ENCODE assay signal across 19 cellular contexts in genomic region chr12:19066471-19067001, GRCh38.
DNase-seq lines count a peak whose midpoint lies in the region; ATAC-seq, FAIRE-seq and TF ChIP-seq lines count a peak whose summit lies in the region.
"Had no signal": no experiment of that assay in that cellular context is flagged by ENCODE, and none has a peak within 500 bp of the region (broad histone marks: within the 10 kb centered on the region; RNA-seq: fewer than 3 reads in every experiment).

No MANE protein-coding gene starts in this region.

- H3K4me1 ChIP-seq in BE2C (peaks cover 13% of the 10 kb centered on the region), kidney (ENCODE audit: control insufficient read depth in 1 of 2, insufficient read depth in 1 of 2, low read depth in 1 of 2, low read length in 2 of 2) (peaks cover 2 to 17% of the 10 kb centered on the region in 2 donors)
- H3K4me1 ChIP-seq: BLaER1, foreskin keratinocyte, Peyer's patch had no signal

- no peaks in the 10 kb centered on the region for H3K9me2 ChIP-seq in neural cell (ENCODE audit: insufficient read depth, low read length)

- no peaks in the 10 kb centered on the region for H3K36me3 ChIP-seq in BE2C
- no peaks in the 10 kb centered on the region for H3K36me3 ChIP-seq in kidney (ENCODE audit: control insufficient read depth in 1 of 2, insufficient read depth in 2 of 2, low read length in 2 of 2)
- no peaks in the 10 kb centered on the region for H3K36me3 ChIP-seq in neural cell (ENCODE audit: insufficient read depth, low read length)
- H3K36me3 ChIP-seq: BLaER1, Peyer's patch had no signal

- H2AFZ ChIP-seq in neural cell (ENCODE audit: low read depth, low read length), result no peak overlapping the region

- H3K79me2 ChIP-seq in neural cell (replicated peaks; ENCODE audit: insufficient read depth, low read length), result no peaks in the 10 kb centered on the region

- DNase-seq in BE2C, result peak; percentile 7
- DNase-seq in NCI-H524 (lab: John Stamatoyannopoulos, UW), result peak; percentile 26 to 57
- DNase-seq in kidney, result no peak
- no peak for DNase-seq in substantia nigra (lab: John Stamatoyannopoulos, UW)
- no peak for DNase-seq in sciatic nerve (ENCODE audit: low spot score)
- DNase-seq in GM03348 (ENCODE audit: low spot score), result no peak
- no peak for DNase-seq in T-helper 1 cell
- DNase-seq: ACHN; activated CD4-positive, alpha-beta T cell treated with anti-CD3 and anti-CD28 coated beads for 4 hours; activated T-cell treated with anti-CD3 and anti-CD28 coated beads, Interleukin-2, amount 50 U/mL, for 4 hours; effector CD8-positive, alpha-beta T cell; foreskin keratinocyte; NCI-H1105 treated with DMSO at 0.1 percent for 48 hours; NCI-H2081; nucleus accumbens; Peyer's patch had no signal

- TF ChIP-seq CTCF in BE2C (IDR thresholded peaks at IDR 0.05; ENCODE audit: low read depth, low read length) (no peak), kidney (IDR thresholded peaks at IDR 0.05; ENCODE audit: borderline replicate concordance, extremely low read depth, insufficient read depth) (no peak), neural cell (IDR thresholded peaks at IDR 0.05; ENCODE audit: poor library complexity, severe bottlenecking) (no peak)

- intact Hi-C loops in kidney (cut with DNase I) (no loop called here), sciatic nerve (cut with DNase I) (no loop called here)

- H3K4me2 ChIP-seq in neural cell (ENCODE audit: low read length), result peak overlapping the region; percentile 32
- H3K4me2 ChIP-seq: BLaER1 had no signal

- ATAC-seq in sciatic nerve, result no peak
- ATAC-seq: activated T-cell treated with anti-CD3 and anti-CD28 coated beads, Interleukin-2, amount 50 U/mL, for 4 hours; foreskin keratinocyte had no signal

- H3K9ac ChIP-seq in kidney (ENCODE audit: low read length in 2 of 2), result no peak overlapping the region
- H3K9ac ChIP-seq in neural cell (ENCODE audit: low read length), result no peak overlapping the region
- H3K9ac ChIP-seq: BLaER1 had no signal

- peaks cover 8% of the 10 kb centered on the region for H3F3A ChIP-seq in neural cell (ENCODE audit: insufficient read depth, low read length, poor library complexity, severe bottlenecking)

- H3K4me3 ChIP-seq in BE2C (ENCODE audit: low read depth, low read length), result no peak overlapping the region
- peak overlapping the region; percentile 23 to 40 for H3K4me3 ChIP-seq in kidney (ENCODE audit: low read length in 2 of 2)
- H3K4me3 ChIP-seq in neural cell (ENCODE audit: low read length), result no peak overlapping the region
- H3K4me3 ChIP-seq: BLaER1, Peyer's patch had no signal

- no peaks in the 10 kb centered on the region for H3K27me3 ChIP-seq in BE2C
- H3K27me3 ChIP-seq in neural cell (ENCODE audit: insufficient read depth, low read depth, low read length), result no peaks in the 10 kb centered on the region
- H3K27me3 ChIP-seq: BLaER1, foreskin keratinocyte, Peyer's patch had no signal

- TF ChIP-seq RAD21 in neural cell (conservative IDR thresholded peaks at IDR 0.05), result no peak

- TF ChIP-seq EP300 in neural cell (conservative IDR thresholded peaks at IDR 0.05; ENCODE audit: poor library complexity, severe bottlenecking), result no peak

- H3K27ac ChIP-seq in kidney (ENCODE audit: low read depth in 2 of 2, low read length in 2 of 2), result peak overlapping the region; percentile 23 to 33
- H3K27ac ChIP-seq in neural cell (ENCODE audit: low read length), result peak overlapping the region; percentile 2
- H3K27ac ChIP-seq in substantia nigra (ENCODE audit: low read depth, low read length, poor library complexity, severe bottlenecking), result no peak overlapping the region
- H3K27ac ChIP-seq: BLaER1, foreskin keratinocyte, Peyer's patch had no signal

- H3K9me3 ChIP-seq in BE2C, result no peaks in the 10 kb centered on the region
- no peaks in the 10 kb centered on the region for H3K9me3 ChIP-seq in kidney (ENCODE audit: control insufficient read depth in 1 of 2, low read length in 2 of 2)
- no peaks in the 10 kb centered on the region for H3K9me3 ChIP-seq in neural cell (ENCODE audit: low read length)
- H3K9me3 ChIP-seq: BLaER1, Peyer's patch had no signal

- no peak for FAIRE-seq in kidney (lab: Jason Lieb, UNC)
- FAIRE-seq: GM19239 had no signal

- no peaks in the 10 kb centered on the region for H4K20me1 ChIP-seq in neural cell (ENCODE audit: insufficient read depth)
- H4K20me1 ChIP-seq: BLaER1 had no signal

TF ChIP-seq in neural cell, 6 proteins besides CTCF, POLR2A, EP300 and RAD21:
- TF ChIP-seq EZH2 (IDR thresholded peaks at IDR 0.05; ENCODE audit: borderline replicate concordance, insufficient read depth, low read length, poor library complexity, severe bottlenecking) (no peak), TAF1 (IDR thresholded peaks at IDR 0.05; ENCODE audit: low read depth) (no peak), REST (IDR thresholded peaks at IDR 0.05; ENCODE audit: borderline replicate concordance) (no peak), SMC3 (conservative IDR thresholded peaks at IDR 0.05; ENCODE audit: poor library complexity) (no peak), MXI1 (conservative IDR thresholded peaks at IDR 0.05; ENCODE audit: poor library complexity, severe bottlenecking) (no peak), POLR2AphosphoS5 (IDR thresholded peaks at IDR 0.05) (no peak)

Comparison
In these comparisons a context has a peak if more than half of its experiments do, and no peak if none do; other contexts are left out.
1. DNase-seq: peak in BE2C (single experiment) and NCI-H524 (2 of 2); none in kidney (single experiment), substantia nigra (0 of 49), sciatic nerve (single experiment), GM03348 (single experiment) and T-helper 1 cell (0 of 5).
2. H3K4me3 ChIP-seq: peak in kidney (2 of 2); none in BE2C (single experiment) and neural cell (single experiment).